In genomic region chr14:100568998-100569733, GRCh38 we compare ENCODE assay signal across 2 cellular contexts.
TF ChIP-seq lines count a peak whose summit lies in the region.

No MANE protein-coding gene starts in this region.

TF ChIP-seq in H1, 55 proteins besides CTCF, POLR2A, EP300 and RAD21 (continued from another document):
- TF ChIP-seq SUZ12 (IDR thresholded peaks at IDR 0.05; ENCODE audit: low read length): peak; percentile 60
TF ChIP-seq in H1: peak in this region for 2.

TF ChIP-seq in neural cell, 6 proteins besides CTCF, POLR2A, EP300 and RAD21 (continued from another document):
- TF ChIP-seq, protein P1, sequence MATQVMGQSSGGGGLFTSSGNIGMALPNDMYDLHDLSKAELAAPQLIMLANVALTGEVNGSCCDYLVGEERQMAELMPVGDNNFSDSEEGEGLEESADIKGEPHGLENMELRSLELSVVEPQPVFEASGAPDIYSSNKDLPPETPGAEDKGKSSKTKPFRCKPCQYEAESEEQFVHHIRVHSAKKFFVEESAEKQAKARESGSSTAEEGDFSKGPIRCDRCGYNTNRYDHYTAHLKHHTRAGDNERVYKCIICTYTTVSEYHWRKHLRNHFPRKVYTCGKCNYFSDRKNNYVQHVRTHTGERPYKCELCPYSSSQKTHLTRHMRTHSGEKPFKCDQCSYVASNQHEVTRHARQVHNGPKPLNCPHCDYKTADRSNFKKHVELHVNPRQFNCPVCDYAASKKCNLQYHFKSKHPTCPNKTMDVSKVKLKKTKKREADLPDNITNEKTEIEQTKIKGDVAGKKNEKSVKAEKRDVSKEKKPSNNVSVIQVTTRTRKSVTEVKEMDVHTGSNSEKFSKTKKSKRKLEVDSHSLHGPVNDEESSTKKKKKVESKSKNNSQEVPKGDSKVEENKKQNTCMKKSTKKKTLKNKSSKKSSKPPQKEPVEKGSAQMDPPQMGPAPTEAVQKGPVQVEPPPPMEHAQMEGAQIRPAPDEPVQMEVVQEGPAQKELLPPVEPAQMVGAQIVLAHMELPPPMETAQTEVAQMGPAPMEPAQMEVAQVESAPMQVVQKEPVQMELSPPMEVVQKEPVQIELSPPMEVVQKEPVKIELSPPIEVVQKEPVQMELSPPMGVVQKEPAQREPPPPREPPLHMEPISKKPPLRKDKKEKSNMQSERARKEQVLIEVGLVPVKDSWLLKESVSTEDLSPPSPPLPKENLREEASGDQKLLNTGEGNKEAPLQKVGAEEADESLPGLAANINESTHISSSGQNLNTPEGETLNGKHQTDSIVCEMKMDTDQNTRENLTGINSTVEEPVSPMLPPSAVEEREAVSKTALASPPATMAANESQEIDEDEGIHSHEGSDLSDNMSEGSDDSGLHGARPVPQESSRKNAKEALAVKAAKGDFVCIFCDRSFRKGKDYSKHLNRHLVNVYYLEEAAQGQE (IDR thresholded peaks at IDR 0.05; ENCODE audit: borderline replicate concordance): no peak
- TF ChIP-seq EZH2 (IDR thresholded peaks at IDR 0.05; ENCODE audit: borderline replicate concordance, insufficient read depth, low read length, poor library complexity, severe bottlenecking) (no peak), TAF1 (IDR thresholded peaks at IDR 0.05; ENCODE audit: low read depth) (no peak), SMC3 (conservative IDR thresholded peaks at IDR 0.05; ENCODE audit: poor library complexity) (no peak), POLR2AphosphoS5 (IDR thresholded peaks at IDR 0.05) (no peak)
